Comparison of ENCODE assay signal across 24 cellular contexts in genomic region chr18:5842653-5843052, GRCh38. TPM values are rescaled to one million over a fixed set of nuclear protein-coding genes. Genes with fewer than 3 reads are reported as not detected.
DNase-seq lines count a peak whose midpoint lies in the region; TF ChIP-seq lines count a peak whose summit lies in the region.
"Had no signal": no experiment of that assay in that cellular context is flagged by ENCODE, and none has a peak within 500 bp of the region (broad histone marks: within the 10 kb centered on the region; RNA-seq: fewer than 3 reads in every experiment).

No MANE protein-coding gene starts in this region.

- intact Hi-C loops in A673 (cut with micrococcal nuclease; ENCODE audit: unreplicated experiment), result no loop called here

- H2AFZ ChIP-seq in H9 (ENCODE audit: low read length) (no peak overlapping the region), parathyroid adenoma (peak overlapping the region; percentile 38)
- H2AFZ ChIP-seq: GM23248 had no signal

- H3K23ac ChIP-seq in H9 (ENCODE audit: insufficient read length, low read depth, low read length), result no peak overlapping the region

- H3K14ac ChIP-seq in H9 (ENCODE audit: insufficient read depth, low read length), result no peak overlapping the region

- peak; percentile 44 for DNase-seq in DMS 273 (lab: John Stamatoyannopoulos, UW; ENCODE audit: unreplicated experiment)
- no peak for DNase-seq in DMS 273 treated with DMSO at 0.1 percent for 48 hours (lab: John Stamatoyannopoulos, UW)
- DNase-seq in H9, result no peak
- DNase-seq in epithelial cell of proximal tubule (ENCODE audit: low read depth), result no peak
- DNase-seq in activated CD4-positive, alpha-beta T cell treated with anti-CD3 and anti-CD28 coated beads, Interleukin-2, amount 50 U/mL, for 4 hours, result no peak
- DNase-seq in 8988T, result no peak
- no peak for DNase-seq in A673 (ENCODE audit: low spot score)
- DNase-seq: CD8-positive, alpha-beta memory T cell; DND-41; MG63; NCI-H1417; NCI-H187; NCI-H774; NK-92 treated with Interleukin-12 subunit alpha and Interleukin-12 subunit beta, amount 100 ng/mL, for 24 hours; SHP77 treated with DMSO at 0.1 percent for 48 hours; SK-N-SH had no signal

- H3K4me3 ChIP-seq in epithelial cell of proximal tubule (ENCODE audit: low read depth, low read length) (no peak overlapping the region), parathyroid adenoma (ENCODE audit: low read depth, low read length) (no peak overlapping the region), A673 (ENCODE audit: low read depth, low read length, poor library complexity, severe bottlenecking) (no peak overlapping the region)
- H3K4me3 ChIP-seq: GM23248, K562, MG63 had no signal

- no peak overlapping the region for H4K91ac ChIP-seq in H9 (ENCODE audit: insufficient read length, low read depth, low read length)

- H4K20me1 ChIP-seq in H9 (ENCODE audit: control insufficient read depth, insufficient read depth, insufficient read length), result no peaks in the 10 kb centered on the region

- H3K4ac ChIP-seq in H9 (ENCODE audit: low read depth, low read length), result no peak overlapping the region

- H3K9me3 Mint-ChIP-seq in H9, result peaks cover 8 to 12% of the 10 kb centered on the region in 2 experiments; a peak in 4 of 5 replicates

- H3K9me3 ChIP-seq in H9 (ENCODE audit: control insufficient read depth, low read depth, low read length), result no peaks in the 10 kb centered on the region
- H3K9me3 ChIP-seq in parathyroid adenoma (ENCODE audit: control insufficient read depth, low read length), result no peaks in the 10 kb centered on the region
- no peaks in the 10 kb centered on the region for H3K9me3 ChIP-seq in A673 (ENCODE audit: low read depth, low read length, poor library complexity, severe bottlenecking)
- H3K9me3 ChIP-seq: MG63, SK-N-SH had no signal

- no peak overlapping the region for H3T11ph ChIP-seq in H9 (ENCODE audit: low read length)

- TF ChIP-seq CTCF in H9 (conservative IDR thresholded peaks at IDR 0.05), result peak; percentile 30; the same call in 2 of the 3 replicates
- TF ChIP-seq CTCF in epithelial cell of proximal tubule (conservative IDR thresholded peaks at IDR 0.05; ENCODE audit: low read depth, low read length), result peak; percentile 16
- TF ChIP-seq CTCF in parathyroid adenoma (IDR thresholded peaks at IDR 0.05), result no peak
- TF ChIP-seq CTCF in A673 (conservative IDR thresholded peaks at IDR 0.05; ENCODE audit: low read depth, low read length), result no peak

- no peak overlapping the region for H4K8ac ChIP-seq in H9 (replicated peaks; ENCODE audit: insufficient read length, low read depth, low read length)

- no peaks in the 10 kb centered on the region for H3K23me2 ChIP-seq in H9 (ENCODE audit: insufficient read length, low read depth, low read length, poor library complexity, severe bottlenecking)

- H3K79me2 ChIP-seq in H9 (ENCODE audit: insufficient read depth, low read length) (no peaks in the 10 kb centered on the region), parathyroid adenoma (no peaks in the 10 kb centered on the region)

- no peak overlapping the region for H2BK12ac ChIP-seq in H9 (ENCODE audit: insufficient read length, low read depth, low read length)

- no peak overlapping the region for H3K18ac ChIP-seq in H9 (ENCODE audit: insufficient read length, low read depth, low read length)

- H2BK20ac ChIP-seq in H9 (ENCODE audit: low read depth, low read length, poor library complexity, severe bottlenecking), result no peak overlapping the region

- H3K36me3 Mint-ChIP-seq in H9 (ENCODE audit: insufficient read depth in 1 of 3, low read depth in 3 of 3), result peaks cover 0 to 9% (median 0%) of the 10 kb centered on the region in 3 experiments; a peak in 2 of 7 replicates
- H3K36me3 Mint-ChIP-seq: CD8-positive, alpha-beta memory T cell had no signal

- BruUV-seq in A673 (replicated peaks; lab: Mats Ljungman, UMichigan), result no TSS peak

- no peak overlapping the region for H4K5ac ChIP-seq in H9 (ENCODE audit: insufficient read length, low read depth, low read length)

- H2AK5ac ChIP-seq in H9 (ENCODE audit: insufficient read length, low read length), result no peak overlapping the region

- H3K27me3 ChIP-seq in H9 (ENCODE audit: insufficient read depth, low read length) (no peaks in the 10 kb centered on the region), parathyroid adenoma (ENCODE audit: control insufficient read depth, insufficient read depth, low read length) (no peaks in the 10 kb centered on the region), A673 (replicated peaks; ENCODE audit: insufficient read depth, low read depth, low read length, poor library complexity) (no peaks in the 10 kb centered on the region)
- H3K27me3 ChIP-seq: MG63 had no signal

- no peak overlapping the region for H3K56ac ChIP-seq in H9 (ENCODE audit: insufficient read length, low read depth, low read length)

- no peak overlapping the region for H2BK5ac ChIP-seq in H9 (ENCODE audit: insufficient read length, low read length)

- WGBS in H9 (ENCODE audit: extremely low coverage, insufficient read length, low lambda C conversion rate), result no CpG with 5 or more reads among the region's 3 CpGs

- no peak overlapping the region for H2BK120ac ChIP-seq in H9 (ENCODE audit: low read depth, low read length, poor library complexity, severe bottlenecking)

- H3K4me1 Mint-ChIP-seq in H9, result peaks cover 0 to 7% of the 10 kb centered on the region in 2 experiments; a peak in 2 of 4 replicates
- H3K4me1 Mint-ChIP-seq: CD8-positive, alpha-beta memory T cell had no signal

- no peaks in the 10 kb centered on the region for H3K79me1 ChIP-seq in H9 (ENCODE audit: insufficient read depth, low read depth, low read length, poor library complexity, severe bottlenecking)

- H3K27ac Mint-ChIP-seq in H9, result no peak overlapping the region
- H3K27ac Mint-ChIP-seq: CD8-positive, alpha-beta memory T cell had no signal

- no peak overlapping the region for H2BK15ac ChIP-seq in H9 (ENCODE audit: low read depth, low read length)

- no peak overlapping the region for H3K4me3 Mint-ChIP-seq in H9
- H3K4me3 Mint-ChIP-seq: CD8-positive, alpha-beta memory T cell had no signal

- H3K36me3 ChIP-seq in parathyroid adenoma (ENCODE audit: control insufficient read depth, insufficient read depth, low read length), result no peaks in the 10 kb centered on the region
- no peaks in the 10 kb centered on the region for H3K36me3 ChIP-seq in A673 (ENCODE audit: insufficient read depth, low read length, poor library complexity, severe bottlenecking)
- H3K36me3 ChIP-seq: MG63 had no signal

- H3K27me3 Mint-ChIP-seq in H9 (ENCODE audit: low read depth), result no peaks in the 10 kb centered on the region

- CTCF ChIA-PET in A673 (lab: Charles Lee), result no interaction called here

- H3K4me2 ChIP-seq in H9 (ENCODE audit: insufficient read depth, insufficient read length, low read length) (no peak overlapping the region), parathyroid adenoma (ENCODE audit: low read length) (no peak overlapping the region)
- H3K4me2 ChIP-seq: SK-N-SH had no signal

- H3K9ac ChIP-seq in H9 (ENCODE audit: extremely low read depth, insufficient read length, low read length) (no peak overlapping the region), parathyroid adenoma (no peak overlapping the region)
- H3K9ac ChIP-seq: GM23248, SK-N-SH had no signal

- POLR2A ChIA-PET in A673 (lab: Charles Lee; ENCODE audit: low non-redundant PET), result no interaction called here

- H3K4me1 ChIP-seq in H9 (ENCODE audit: insufficient read depth, low read length), result no peaks in the 10 kb centered on the region
- no peaks in the 10 kb centered on the region for H3K4me1 ChIP-seq in parathyroid adenoma
- no peaks in the 10 kb centered on the region for H3K4me1 ChIP-seq in A673 (ENCODE audit: insufficient read depth, low read length, poor library complexity, severe bottlenecking)

- no peak overlapping the region for H3K27ac ChIP-seq in H9 (ENCODE audit: insufficient read length, low read depth, low read length)
- H3K27ac ChIP-seq in parathyroid adenoma, result no peak overlapping the region
- H3K27ac ChIP-seq in A673 (ENCODE audit: low read depth, low read length, poor library complexity, severe bottlenecking), result no peak overlapping the region
- H3K27ac ChIP-seq: 22Rv1, C4-2B, GM23248, RWPE1 had no signal

RNA-seq across cellular contexts. Expression of gene TMEM200C, which starts 52.7 kb away (rescaled TPM):
- total RNA-seq in H9 (2021) (5.6 and 6.3 TPM in 2 replicates), epithelial cell of proximal tubule (0.29 and 0.92 TPM in 2 replicates), A673 (2021) (not detected in 2 replicates)
- total RNA-seq: CD8-positive, alpha-beta memory T cell; G401; GM23248; LHCN-M2 had no signal

Comparison
In these comparisons a context has a peak if more than half of its experiments do, and no peak if none do; other contexts are left out.
1. CTCF ChIP-seq: peak in H9 (single experiment) and epithelial cell of proximal tubule (single experiment); none in parathyroid adenoma (single experiment) and A673 (single experiment).